8 cellular contexts compared by ENCODE assay signal in genomic region chr2:46615555-46616487, GRCh38. TPM values are rescaled to one million over a fixed set of nuclear protein-coding genes. Genes with fewer than 3 reads are reported as not detected.
DNase-seq lines count a peak whose midpoint lies in the region; ATAC-seq and TF ChIP-seq lines count a peak whose summit lies in the region.

No MANE protein-coding gene starts in this region.

- no peak for TF ChIP-seq POLR2A in NB4 (IDR thresholded peaks at IDR 0.05; ENCODE audit: extremely low read depth, insufficient read length)

- DNase-seq in NCI-H2227 treated with DMSO at 0.1 percent for 48 hours (lab: John Stamatoyannopoulos, UW) (peak; percentile 30), NCI-H2227 (lab: John Stamatoyannopoulos, UW; ENCODE audit: unreplicated experiment) (no peak), NB4 (ENCODE audit: low read depth) (peak; percentile 47), foreskin fibroblast (peak in 1 of 2 donors; percentile 56), neural crest cell (ENCODE audit: low read depth, low spot score) (no peak), NCI-H446 treated with DMSO at 0.1 percent for 48 hours (lab: John Stamatoyannopoulos, UW) (no peak)
- no peak for DNase-seq in activated T-helper 1 cell treated with anti-CD3 and anti-CD28 coated beads, Interleukin-12 subunit alpha, Interleukin-12 subunit beta, Interleukin-2, Interleukin-4 antibody, amounts not matched to agents 30 ng/mL and 10 ng/mL and 1 ng/mL, durations not matched to agents 14 hours and 24 hours and 36 hours (ENCODE audit: low spot score)

- H3K4me3 ChIP-seq in NB4 (ENCODE audit: low read depth, low read length) (peak overlapping the region; percentile 93), foreskin fibroblast (ENCODE audit: low read depth in 1 of 2, low read length in 2 of 2) (peak overlapping the region; percentile 72 to 87)

- ATAC-seq in GM19455 (IDR thresholded peaks at IDR 0.05; ENCODE audit: unreplicated experiment), result no peak

- peak overlapping the region; percentile 96 for H3K4me3 Mint-ChIP-seq in activated T-helper 1 cell treated with anti-CD3 and anti-CD28 coated beads, Interleukin-12 subunit alpha, Interleukin-12 subunit beta, Interleukin-2, Interleukin-4 antibody, amounts not matched to agents 30 ng/mL and 10 ng/mL and 1 ng/mL, durations not matched to agents 14 hours and 24 hours and 36 hours
- H3K4me3 Mint-ChIP-seq in neural crest cell, result peak overlapping the region; percentile 96

- H3K27ac Mint-ChIP-seq in activated T-helper 1 cell treated with anti-CD3 and anti-CD28 coated beads, Interleukin-12 subunit alpha, Interleukin-12 subunit beta, Interleukin-2, Interleukin-4 antibody, amounts not matched to agents 30 ng/mL and 10 ng/mL and 1 ng/mL, durations not matched to agents 14 hours and 24 hours and 36 hours, result peak overlapping the region; percentile 99
- peak overlapping the region; percentile 93 for H3K27ac Mint-ChIP-seq in neural crest cell (ENCODE audit: unreplicated experiment)

- intact Hi-C loops in activated T-helper 1 cell treated with anti-CD3 and anti-CD28 coated beads, Interleukin-12 subunit alpha, Interleukin-12 subunit beta, Interleukin-2, Interleukin-4 antibody, amounts not matched to agents 30 ng/mL and 10 ng/mL and 1 ng/mL, durations not matched to agents 14 hours and 24 hours and 36 hours (cut with micrococcal nuclease), result no loop called here

- peaks cover 2% of the 10 kb centered on the region for H3K27me3 Mint-ChIP-seq in activated T-helper 1 cell treated with anti-CD3 and anti-CD28 coated beads, Interleukin-12 subunit alpha, Interleukin-12 subunit beta, Interleukin-2, Interleukin-4 antibody, amounts not matched to agents 30 ng/mL and 10 ng/mL and 1 ng/mL, durations not matched to agents 14 hours and 24 hours and 36 hours (ENCODE audit: insufficient read depth)
- H3K27me3 Mint-ChIP-seq in neural crest cell (ENCODE audit: low read depth), result no peaks in the 10 kb centered on the region

- peak; percentile 6 for TF ChIP-seq CTCF in NB4 (IDR thresholded peaks at IDR 0.05; ENCODE audit: low read depth, low read length)
- peak; percentile 13 for TF ChIP-seq CTCF in foreskin fibroblast (IDR thresholded peaks at IDR 0.05; ENCODE audit: low read depth, low read length)
- TF ChIP-seq CTCF in neural crest cell (conservative IDR thresholded peaks at IDR 0.05), result no peak

- H3K36me3 Mint-ChIP-seq in activated T-helper 1 cell treated with anti-CD3 and anti-CD28 coated beads, Interleukin-12 subunit alpha, Interleukin-12 subunit beta, Interleukin-2, Interleukin-4 antibody, amounts not matched to agents 30 ng/mL and 10 ng/mL and 1 ng/mL, durations not matched to agents 14 hours and 24 hours and 36 hours (ENCODE audit: low read depth), result peaks cover 14% of the 10 kb centered on the region
- H3K36me3 Mint-ChIP-seq in neural crest cell (ENCODE audit: low read depth), result peaks cover 6% of the 10 kb centered on the region

- no peaks in the 10 kb centered on the region for H3K9me3 Mint-ChIP-seq in activated T-helper 1 cell treated with anti-CD3 and anti-CD28 coated beads, Interleukin-12 subunit alpha, Interleukin-12 subunit beta, Interleukin-2, Interleukin-4 antibody, amounts not matched to agents 30 ng/mL and 10 ng/mL and 1 ng/mL, durations not matched to agents 14 hours and 24 hours and 36 hours
- no peaks in the 10 kb centered on the region for H3K9me3 Mint-ChIP-seq in neural crest cell

- H3K4me1 Mint-ChIP-seq in activated T-helper 1 cell treated with anti-CD3 and anti-CD28 coated beads, Interleukin-12 subunit alpha, Interleukin-12 subunit beta, Interleukin-2, Interleukin-4 antibody, amounts not matched to agents 30 ng/mL and 10 ng/mL and 1 ng/mL, durations not matched to agents 14 hours and 24 hours and 36 hours (ENCODE audit: low read depth), result peaks cover 41% of the 10 kb centered on the region
- peaks cover 33% of the 10 kb centered on the region for H3K4me1 Mint-ChIP-seq in neural crest cell

RNA-seq across cellular contexts. Expression of gene PIGF, which starts 1.0 kb away (rescaled TPM):
- total RNA-seq in activated T-helper 1 cell treated with anti-CD3 and anti-CD28 coated beads, Interleukin-12 subunit alpha, Interleukin-12 subunit beta, Interleukin-2, Interleukin-4 antibody, amounts not matched to agents 30 ng/mL and 10 ng/mL and 1 ng/mL, durations not matched to agents 14 hours and 24 hours and 36 hours, result 19.7 and 24.3 TPM in 2 replicates
- 38.1 and 40.4 TPM in 2 replicates for total RNA-seq in neural crest cell

RNA-seq across cellular contexts. Expression of gene CRIPT, which starts 1.2 kb away (rescaled TPM):
- 11.5 and 11.9 TPM in 2 replicates for total RNA-seq in activated T-helper 1 cell treated with anti-CD3 and anti-CD28 coated beads, Interleukin-12 subunit alpha, Interleukin-12 subunit beta, Interleukin-2, Interleukin-4 antibody, amounts not matched to agents 30 ng/mL and 10 ng/mL and 1 ng/mL, durations not matched to agents 14 hours and 24 hours and 36 hours
- 14.1 and 14.8 TPM in 2 replicates for total RNA-seq in neural crest cell

Comparison
In these comparisons a context has a peak if more than half of its experiments do, and no peak if none do; other contexts are left out.
1. DNase-seq: peak in NCI-H2227 treated with DMSO at 0.1 percent for 48 hours (single experiment) and NB4 (single experiment); none in NCI-H2227 (single experiment), activated T-helper 1 cell treated with anti-CD3 and anti-CD28 coated beads, Interleukin-12 subunit alpha, Interleukin-12 subunit beta, Interleukin-2, Interleukin-4 antibody, amounts not matched to agents 30 ng/mL and 10 ng/mL and 1 ng/mL, durations not matched to agents 14 hours and 24 hours and 36 hours (single experiment), neural crest cell (single experiment) and NCI-H446 treated with DMSO at 0.1 percent for 48 hours (single experiment).